Comparison of ENCODE assay signal across 1 cellular context in genomic region chr20:23386304-23387117, GRCh38.
TF ChIP-seq lines count a peak whose summit lies in the region.

No MANE protein-coding gene starts in this region.

TF ChIP-seq in A549, 52 proteins besides CTCF, POLR2A, EP300 and RAD21:
- TF ChIP-seq GATA3 (IDR thresholded peaks at IDR 0.05; ENCODE audit: borderline replicate concordance) (no peak), REST (IDR thresholded peaks at IDR 0.05) (no peak), USF2 (IDR thresholded peaks at IDR 0.05) (no peak), FOSB (CRISPR knock-in tag; IDR thresholded peaks at IDR 0.05) (no peak), RARB (CRISPR knock-in tag; IDR thresholded peaks at IDR 0.05) (no peak), RNF2 (IDR thresholded peaks at IDR 0.05; ENCODE audit: borderline replicate concordance, low read depth) (no peak), ESRRA (IDR thresholded peaks at IDR 0.05; ENCODE audit: borderline replicate concordance, low read length) (no peak), TFCP2L1 (CRISPR knock-in tag; IDR thresholded peaks at IDR 0.05) (no peak), HOXB5 (CRISPR knock-in tag; IDR thresholded peaks at IDR 0.05) (no peak), JUNB (IDR thresholded peaks at IDR 0.05) (no peak), HOXB13 (CRISPR knock-in tag; IDR thresholded peaks at IDR 0.05; ENCODE audit: low read depth) (no peak), ZNF302 (CRISPR knock-in tag; IDR thresholded peaks at IDR 0.05) (no peak), NPAS2 (CRISPR knock-in tag; IDR thresholded peaks at IDR 0.05; ENCODE audit: borderline replicate concordance) (no peak), HDAC2 (IDR thresholded peaks at IDR 0.05) (no peak), HEYL (CRISPR knock-in tag; IDR thresholded peaks at IDR 0.05) (no peak)
